In the genomic region with DNA sequence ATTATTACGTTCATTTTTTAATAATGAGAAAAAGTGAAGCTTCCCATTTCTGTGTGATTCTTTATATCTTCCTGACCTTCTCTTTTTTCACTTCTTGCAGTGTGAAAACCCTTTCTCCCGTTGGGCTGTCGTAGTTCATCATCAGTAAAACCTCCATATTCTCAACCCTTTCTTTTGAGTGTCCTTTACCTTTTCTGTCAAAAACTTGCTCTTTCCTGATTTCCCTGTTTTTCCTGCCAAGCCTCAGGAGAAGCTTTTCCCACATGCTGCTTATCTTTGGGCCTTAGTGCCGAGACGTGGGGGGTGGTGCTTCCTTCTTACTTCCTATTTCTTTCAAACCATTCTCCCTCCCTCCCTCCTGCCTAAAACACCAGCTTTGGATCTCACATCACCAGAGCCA, we compare ENCODE assay signal across 20 cellular contexts. TPM values are rescaled to one million over a fixed set of nuclear protein-coding genes. Genes with fewer than 3 reads are reported as not detected.
DNase-seq lines count a peak whose midpoint lies in the region; ATAC-seq and TF ChIP-seq lines count a peak whose summit lies in the region.
"Had no signal": no experiment of that assay in that cellular context is flagged by ENCODE, and none has a peak within 500 bp of the region (broad histone marks: within the 10 kb centered on the region; RNA-seq: fewer than 3 reads in every experiment).

No MANE protein-coding gene starts in this region.

- H3K27ac ChIP-seq in GM23338 (ENCODE audit: low read depth) (peak overlapping the region; percentile 70; the same call in 1 of the 2 replicates), VCaP (peak overlapping the region; percentile 85; the same call in 1 of the 2 replicates), neutrophil (peak overlapping the region; percentile 39), ascending aorta (no peak overlapping the region)
- H3K27ac ChIP-seq: Peyer's patch had no signal

- H3K79me2 ChIP-seq in GM23338 (replicated peaks; ENCODE audit: insufficient read depth) = peaks cover 98% of the 10 kb centered on the region

- H3K4me3 Mint-ChIP-seq in CD14-positive monocyte (no peak overlapping the region), GM23338 (no peak overlapping the region; the same call in 2 of the 3 replicates)
- H3K4me3 Mint-ChIP-seq: B cell had no signal

- no peak overlapping the region for H3K4me2 ChIP-seq in GM23338

- no peak overlapping the region for H2AFZ ChIP-seq in GM23338

- peak overlapping the region in 4 of 7 donors; percentile 3 to 90 (median 40) for H3K27ac Mint-ChIP-seq in CD14-positive monocyte
- H3K27ac Mint-ChIP-seq in GM23338 = no peak overlapping the region
- H3K27ac Mint-ChIP-seq: B cell had no signal

- H3K27me3 Mint-ChIP-seq in CD14-positive monocyte (ENCODE audit: low read depth in 3 of 3) (peaks cover 0 to 5% (median 0%) of the 10 kb centered on the region in 3 donors), GM23338 (ENCODE audit: insufficient read depth, low read depth, poor library complexity) (peaks cover 5% of the 10 kb centered on the region)
- H3K27me3 Mint-ChIP-seq: B cell had no signal

- H3K36me3 ChIP-seq in GM23338 (ENCODE audit: insufficient read depth) = peaks cover 14% of the 10 kb centered on the region
- H3K36me3 ChIP-seq in neutrophil = no peaks in the 10 kb centered on the region
- H3K36me3 ChIP-seq in H7 (replicated peaks; ENCODE audit: control insufficient read depth, insufficient read depth, low read length) = no peaks in the 10 kb centered on the region
- no peaks in the 10 kb centered on the region for H3K36me3 ChIP-seq in ascending aorta
- H3K36me3 ChIP-seq: Peyer's patch had no signal

- H3K4me1 ChIP-seq in GM23338 (ENCODE audit: insufficient read depth) (peaks cover 28% of the 10 kb centered on the region), neutrophil (ENCODE audit: control insufficient read depth in 1 of 2, insufficient read depth in 1 of 2, low read depth in 1 of 2, low read length in 1 of 2) (peaks cover 41 to 46% of the 10 kb centered on the region in 2 experiments), ascending aorta (no peaks in the 10 kb centered on the region)

- TF ChIP-seq CTCF in CD14-positive monocyte (IDR thresholded peaks at IDR 0.05) (no peak), GM23338 (conservative IDR thresholded peaks at IDR 0.05; ENCODE audit: low read depth in 2 of 2) (no peak), VCaP (conservative IDR thresholded peaks at IDR 0.05) (no peak), neutrophil (IDR thresholded peaks at IDR 0.05) (no peak), ascending aorta (IDR thresholded peaks at IDR 0.05) (no peak)

- peaks cover 34% of the 10 kb centered on the region for H4K20me1 ChIP-seq in GM23338 (replicated peaks; ENCODE audit: insufficient read depth)

- H3K27me3 ChIP-seq in GM23338 (ENCODE audit: insufficient read depth) = no peaks in the 10 kb centered on the region
- no peaks in the 10 kb centered on the region for H3K27me3 ChIP-seq in neutrophil
- no peaks in the 10 kb centered on the region for H3K27me3 ChIP-seq in H7 (ENCODE audit: control insufficient read depth, insufficient read depth, low read length)
- H3K27me3 ChIP-seq in ascending aorta = no peaks in the 10 kb centered on the region
- H3K27me3 ChIP-seq: Peyer's patch had no signal

- H3F3A ChIP-seq in GM23338 (replicated peaks; ENCODE audit: low read depth) = no peaks in the 10 kb centered on the region

- H3K4me1 Mint-ChIP-seq in CD14-positive monocyte = peaks cover 51% of the 10 kb centered on the region
- H3K4me1 Mint-ChIP-seq in GM23338 = peaks cover 32% of the 10 kb centered on the region

- peaks cover 4 to 5% of the 10 kb centered on the region in 2 donors for H3K36me3 Mint-ChIP-seq in CD14-positive monocyte
- peaks cover 75% of the 10 kb centered on the region for H3K36me3 Mint-ChIP-seq in GM23338 (ENCODE audit: low read depth)

- DNase-seq in CD14-positive monocyte (ENCODE audit: low spot score) (no peak), GM23338 (ENCODE audit: low spot score) (no peak), H7 (no peak), ascending aorta (ENCODE audit: low spot score in 2 of 2) (no peak)
- DNase-seq: DMS153; KG1; NCI-H1092 treated with DMSO at 0.1 percent for 48 hours; NCI-H1436; NCI-H187; NCI-H2107; NCI-H524 treated with DMSO at 0.1 percent for 48 hours; NCI-H82; NK-92 treated with Interleukin-12 subunit alpha and Interleukin-12 subunit beta, amount 100 ng/mL, for 24 hours; Peyer's patch; SHP77 treated with DMSO at 0.1 percent for 48 hours; T-helper 1 cell had no signal

- no peak for ATAC-seq in GM23338
- ATAC-seq in HG02884 (IDR thresholded peaks at IDR 0.05; ENCODE audit: unreplicated experiment) = no peak

- intact Hi-C loops in CD14-positive monocyte (cut with micrococcal nuclease) (loop anchor here (5.0 to 10.0 kb wide), 2 partner anchors 46 to 49 kb away; partner anchors contain the start of gene UCK2 (in 2 of the 2)), ascending aorta (cut with DNase I) (no loop called here)

- H3K9me3 ChIP-seq in neutrophil (no peaks in the 10 kb centered on the region), ascending aorta (no peaks in the 10 kb centered on the region)
- H3K9me3 ChIP-seq: Peyer's patch had no signal

- H3K9me3 Mint-ChIP-seq in CD14-positive monocyte (peaks cover 0 to 2% (median 0%) of the 10 kb centered on the region in 7 donors), GM23338 (peaks cover 48% of the 10 kb centered on the region)

- no peaks in the 10 kb centered on the region for H3K9me2 ChIP-seq in GM23338 (ENCODE audit: insufficient read depth)

- H3K4me3 ChIP-seq in GM23338 (no peak overlapping the region), neutrophil (ENCODE audit: low read depth in 1 of 2, low read length in 1 of 2) (no peak overlapping the region), H7 (ENCODE audit: insufficient read depth, low read depth, low read length) (no peak overlapping the region), ascending aorta (no peak overlapping the region)
- H3K4me3 ChIP-seq: Peyer's patch had no signal

TF ChIP-seq in GM23338, 12 proteins besides CTCF, POLR2A, EP300 and RAD21 (continues in another document):
- TF ChIP-seq JUNB (IDR thresholded peaks at IDR 0.05; ENCODE audit: unreplicated experiment) (no peak), EZH2phosphoT487 (IDR thresholded peaks at IDR 0.05; ENCODE audit: unreplicated experiment) (no peak), ZNF114 (CRISPR knock-in tag; IDR thresholded peaks at IDR 0.05) (no peak), ZNF331 (CRISPR knock-in tag; IDR thresholded peaks at IDR 0.05; ENCODE audit: low read depth) (no peak)

RNA-seq across cellular contexts. Expression of gene UCK2, which starts 46.1 kb away (rescaled TPM):
- polyA plus RNA-seq in CD14-positive monocyte (10 to 100 TPM; 12.8 to 15.4 TPM), GM23338 (2016; fragmentation: Nextera tagmentation; extraction: Ambion mirVana) (101 and 104 TPM in 2 replicates)
- total RNA-seq in GM23338 (2014; rRNA removed; shearing (Covaris generic)) = 141 and 149 TPM in 2 replicates
- 158 and 160 TPM in 2 replicates for total RNA-seq in H7 (2014; rRNA removed; shearing (Covaris generic))
- total RNA-seq in ascending aorta = 30.3 TPM

Comparison
In these comparisons a context has a peak if more than half of its experiments do, and no peak if none do; other contexts are left out.
1. H3K27ac ChIP-seq: peak in GM23338 (single experiment), VCaP (single experiment) and neutrophil (single experiment); none in ascending aorta (0 of 2).